Comparison of ENCODE assay signal across 15 cellular contexts in genomic region chr3:171260430-171260829, GRCh38.
DNase-seq lines count a peak whose midpoint lies in the region; ATAC-seq, FAIRE-seq and TF ChIP-seq lines count a peak whose summit lies in the region.
"Had no signal": no experiment of that assay in that cellular context is flagged by ENCODE, and none has a peak within 500 bp of the region (broad histone marks: within the 10 kb centered on the region; RNA-seq: fewer than 3 reads in every experiment).

No MANE protein-coding gene starts in this region.

- POLR2A ChIA-PET in GM12878 (lab: Charles Lee), result interaction anchor here (1.2 to 1.8 kb wide), 4 partner anchors 9 to 71 kb away, joined by 3 to 13 read pairs (median 6); no protein-coding TSS in a partner anchor

- no peaks in the 10 kb centered on the region; the same call in 2 of the 3 replicates for H3K9me3 ChIP-seq in GM12878 (replicated peaks; ENCODE audit: control insufficient read depth, insufficient read depth, low read length)
- H3K9me3 ChIP-seq: Caco-2 had no signal

- no peaks in the 10 kb centered on the region for H3K27me3 ChIP-seq in GM12878 (replicated peaks in 1 of 2; ENCODE audit: control insufficient read depth in 2 of 2, insufficient read depth in 2 of 2, low read length in 1 of 2)

- no peaks in the 10 kb centered on the region for H3K27me3 Mint-ChIP-seq in natural killer cell treated with Interleukin-12 subunit alpha and Interleukin-12 subunit beta and Interleukin-15 and Interleukin-18, amount 100 ng/mL, for 72 hours
- no peaks in the 10 kb centered on the region for H3K27me3 Mint-ChIP-seq in natural killer cell (ENCODE audit: low read depth in 2 of 2)

- TF ChIP-seq EP300 in GM12878 (IDR thresholded peaks at IDR 0.05; ENCODE audit: borderline replicate concordance in 1 of 2, control insufficient read depth in 1 of 2, low read depth in 2 of 2, low read length in 2 of 2), result no peak

- peaks cover 96% of the 10 kb centered on the region for H3K79me2 ChIP-seq in GM12878 (ENCODE audit: control insufficient read depth, insufficient read depth, low read length)

- TF ChIP-seq CTCF in natural killer cell (IDR thresholded peaks at IDR 0.05) (no peak), GM12878 (IDR thresholded peaks at IDR 0.05 in 2 of 3, conservative IDR thresholded peaks at IDR 0.05 in 1 of 3; ENCODE audit: control insufficient read depth in 2 of 3, extremely low read depth in 1 of 3, insufficient read depth in 1 of 3, low read depth in 3 of 3, low read length in 3 of 3) (no peak)

- DNase-seq in NCI-H1417 (lab: John Stamatoyannopoulos, UW), result peak; percentile 13 to 63 (median 22)
- no peak for DNase-seq in NCI-H1417 treated with DMSO at 0.1 percent for 48 hours (lab: John Stamatoyannopoulos, UW)
- no peak for DNase-seq in natural killer cell treated with Interleukin-12 subunit alpha and Interleukin-12 subunit beta and Interleukin-15 and Interleukin-18, amount 100 ng/mL, for 72 hours (ENCODE audit: low spot score)
- no peak for DNase-seq in natural killer cell
- DNase-seq in GM12878 (ENCODE audit: low read depth, low spot score), result no peak
- no peak for DNase-seq in NCI-H2107 (lab: John Stamatoyannopoulos, UW)
- DNase-seq: Caco-2, GM23248, NCI-H187, NCI-H526, SHP77 had no signal

- no peak for FAIRE-seq in GM12878 (lab: Jason Lieb, UNC)
- FAIRE-seq: GM12891, K562 had no signal

- peak overlapping the region; percentile 13; the same call in 1 of the 2 replicates for H3K27ac ChIP-seq in GM12878 (ENCODE audit: control insufficient read depth, insufficient read depth)
- H3K27ac ChIP-seq: GM23248 had no signal

- intact Hi-C loops in natural killer cell (cut with micrococcal nuclease), result no loop called here
- intact Hi-C loops in GM12878 (cut with micrococcal nuclease; ENCODE audit: unreplicated experiment), result no loop called here

- no peak overlapping the region for H2AFZ ChIP-seq in GM12878 (ENCODE audit: control insufficient read depth, low read depth, low read length)
- H2AFZ ChIP-seq: GM23248 had no signal

- no peak overlapping the region for H3K4me3 Mint-ChIP-seq in natural killer cell treated with Interleukin-12 subunit alpha and Interleukin-12 subunit beta and Interleukin-15 and Interleukin-18, amount 100 ng/mL, for 72 hours
- no peak overlapping the region for H3K4me3 Mint-ChIP-seq in natural killer cell

- no peak for TF ChIP-seq POLR2A in GM12878 (IDR thresholded peaks at IDR 0.05; ENCODE audit: low read depth, low read length)

- WGBS in GM12878 (ENCODE audit: insufficient coverage, insufficient replicate concordance, low lambda C conversion rate, missing lambda C conversion rate), result 100% methylated on average over 1 of the region's 1 CpG

- SMC1A ChIA-PET in GM12878 (lab: Charles Lee; ENCODE audit: uncharacterized antibody, unreplicated experiment), result interaction anchor here (0.6 to 28.2 kb wide), 8 partner anchors 8 to 195 kb away, joined by 3 to 657 read pairs (median 6); no protein-coding TSS in a partner anchor

- no peaks in the 10 kb centered on the region for H3K36me3 ChIP-seq in GM12878 (ENCODE audit: control insufficient read depth in 2 of 2, insufficient read depth in 2 of 2, low read length in 1 of 2)

- peaks cover 4% of the 10 kb centered on the region for H3K9me3 Mint-ChIP-seq in natural killer cell treated with Interleukin-12 subunit alpha and Interleukin-12 subunit beta and Interleukin-15 and Interleukin-18, amount 100 ng/mL, for 72 hours
- no peaks in the 10 kb centered on the region for H3K9me3 Mint-ChIP-seq in natural killer cell

- H3K9ac ChIP-seq in GM12878 (ENCODE audit: control insufficient read depth, insufficient read depth, low read length), result no peak overlapping the region
- H3K9ac ChIP-seq: GM23248 had no signal

- H4K20me1 ChIP-seq in GM12878 (ENCODE audit: control insufficient read depth, insufficient read depth), result no peaks in the 10 kb centered on the region

- H3K4me2 ChIP-seq in GM12878 (ENCODE audit: control insufficient read depth, insufficient read depth), result no peak overlapping the region

- ATAC-seq in natural killer cell treated with Interleukin-12 subunit alpha and Interleukin-12 subunit beta and Interleukin-15 and Interleukin-18, amount 100 ng/mL, for 72 hours, result no peak
- ATAC-seq in natural killer cell, result no peak
- no peak for ATAC-seq in GM12878
- no peak for ATAC-seq in esophagus mucosa
- ATAC-seq in GM19328 (IDR thresholded peaks at IDR 0.05; ENCODE audit: unreplicated experiment), result no peak
- ATAC-seq: K562 had no signal

- peaks cover 5% of the 10 kb centered on the region for H3K36me3 Mint-ChIP-seq in natural killer cell treated with Interleukin-12 subunit alpha and Interleukin-12 subunit beta and Interleukin-15 and Interleukin-18, amount 100 ng/mL, for 72 hours
- no peaks in the 10 kb centered on the region for H3K36me3 Mint-ChIP-seq in natural killer cell

- peaks cover 83% of the 10 kb centered on the region for H3K4me1 ChIP-seq in GM12878 (ENCODE audit: control insufficient read depth, insufficient read depth, low read length)
- H3K4me1 ChIP-seq: Caco-2 had no signal

- TF ChIP-seq RAD21 in GM12878 (IDR thresholded peaks at IDR 0.05; ENCODE audit: insufficient read depth, low read depth, low read length), result no peak

- no peak overlapping the region for H3K4me3 ChIP-seq in GM12878
- H3K4me3 ChIP-seq: GM23248, K562 had no signal

- peak overlapping the region; percentile 3 to 34 for H3K27ac Mint-ChIP-seq in natural killer cell treated with Interleukin-12 subunit alpha and Interleukin-12 subunit beta and Interleukin-15 and Interleukin-18, amount 100 ng/mL, for 72 hours
- no peak overlapping the region for H3K27ac Mint-ChIP-seq in natural killer cell

- H3K4me1 Mint-ChIP-seq in natural killer cell treated with Interleukin-12 subunit alpha and Interleukin-12 subunit beta and Interleukin-15 and Interleukin-18, amount 100 ng/mL, for 72 hours (ENCODE audit: low read depth in 2 of 2), result peaks cover 73 to 76% of the 10 kb centered on the region in 2 donors
- H3K4me1 Mint-ChIP-seq in natural killer cell, result peaks cover 80 to 97% of the 10 kb centered on the region in 2 donors

- CTCF ChIA-PET in GM12878 (lab: Yijun Ruan, JAX), result interaction anchor here (0.7 to 8.0 kb wide), 9 partner anchors 10 to 88 kb away, joined by 3 to 42 read pairs (median 3); no protein-coding TSS in a partner anchor

- RAD21 ChIA-PET in GM12878 (lab: Charles Lee; ENCODE audit: unreplicated experiment), result interaction anchor here (0.9 to 7.0 kb wide), 7 partner anchors 8 to 109 kb away, joined by 3 to 68 read pairs (median 6); no protein-coding TSS in a partner anchor

- no TSS peak for BruUV-seq in GM12878 (replicated peaks; lab: Mats Ljungman, UMichigan)

- in situ Hi-C loops in GM12878 (cut with MboI), result no loop called here

TF ChIP-seq in GM12878, 131 proteins besides CTCF, POLR2A, EP300 and RAD21 (continues in another document):
- TF ChIP-seq IRF3 (IDR thresholded peaks at IDR 0.05) (no peak), ZNF217 (IDR thresholded peaks at IDR 0.05) (no peak), USF2 (IDR thresholded peaks at IDR 0.05; ENCODE audit: borderline replicate concordance, low read depth, low read length) (no peak), CUX1 (IDR thresholded peaks at IDR 0.05; ENCODE audit: insufficient replicate concordance, low read depth, low read length) (no peak)

Comparison
In these comparisons a context has a peak if more than half of its experiments do, and no peak if none do; other contexts are left out.
1. DNase-seq: peak in NCI-H1417 (3 of 3); none in NCI-H1417 treated with DMSO at 0.1 percent for 48 hours (single experiment), natural killer cell treated with Interleukin-12 subunit alpha and Interleukin-12 subunit beta and Interleukin-15 and Interleukin-18, amount 100 ng/mL, for 72 hours (single experiment), natural killer cell (single experiment), GM12878 (single experiment) and NCI-H2107 (single experiment).
2. H3K27ac Mint-ChIP-seq: peak in natural killer cell treated with Interleukin-12 subunit alpha and Interleukin-12 subunit beta and Interleukin-15 and Interleukin-18, amount 100 ng/mL, for 72 hours (2 of 2); none in natural killer cell (0 of 2).